In the genomic region with DNA sequence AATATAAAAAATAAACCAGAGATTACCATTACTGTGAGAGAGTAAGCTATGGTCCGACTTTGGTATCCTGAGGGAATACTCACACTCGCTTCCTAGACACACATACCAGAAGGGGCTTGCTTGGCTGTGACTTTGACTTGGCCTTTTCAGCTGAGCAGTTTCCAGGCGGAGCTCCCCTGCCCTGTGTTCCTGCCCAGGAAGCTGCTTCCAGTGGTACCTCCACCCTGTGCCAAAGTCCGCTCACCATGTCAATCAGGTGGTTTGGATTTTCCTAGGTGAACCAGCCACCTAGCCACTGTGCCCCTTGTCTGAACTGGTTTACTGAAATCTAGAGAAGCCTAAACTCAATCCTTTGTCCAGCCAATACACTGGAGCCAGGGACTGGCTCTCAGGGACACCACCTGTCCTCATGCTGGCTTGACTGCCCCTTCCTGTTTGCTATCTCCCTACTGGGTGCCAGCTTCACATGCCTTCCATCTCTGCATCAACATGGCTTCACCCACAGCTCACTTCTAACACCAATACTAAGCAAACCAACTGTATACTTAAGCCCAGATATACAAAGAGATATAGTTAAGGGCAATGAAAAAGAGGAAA, we compare ENCODE assay signal across 16 cellular contexts. TPM values are rescaled to one million over a fixed set of nuclear protein-coding genes. Genes with fewer than 3 reads are reported as not detected.
DNase-seq lines count a peak whose midpoint lies in the region; ATAC-seq, FAIRE-seq and TF ChIP-seq lines count a peak whose summit lies in the region.
"Had no signal": no experiment of that assay in that cellular context is flagged by ENCODE, and none has a peak within 500 bp of the region (broad histone marks: within the 10 kb centered on the region; RNA-seq: fewer than 3 reads in every experiment).

No MANE protein-coding gene starts in this region.

- H3K36me3 ChIP-seq in CD4-positive, CD25-positive, alpha-beta regulatory T cell (ENCODE audit: control insufficient read depth, insufficient read depth, low read length) = peaks cover 91% of the 10 kb centered on the region
- H3K36me3 ChIP-seq in OCI-LY1 (ENCODE audit: insufficient read depth, low read length) (peaks cover 46% of the 10 kb centered on the region), heart right ventricle (peaks cover 0 to 83% (median 27%) of the 10 kb centered on the region in 9 donors)

- 54 to 57% methylated on average over 4 of the region's 4 CpGs for WGBS in heart right ventricle, 2 donors

- H3K4me1 ChIP-seq in CD4-positive, CD25-positive, alpha-beta regulatory T cell (ENCODE audit: control insufficient read depth, insufficient read depth, low read length, poor library complexity, severe bottlenecking) = peaks cover 4% of the 10 kb centered on the region
- H3K4me1 ChIP-seq in OCI-LY1 (ENCODE audit: insufficient read depth, low read length, severe bottlenecking) (peaks cover 29% of the 10 kb centered on the region), heart right ventricle (peaks cover 12 to 71% (median 67%) of the 10 kb centered on the region in 9 donors)

- no peak for FAIRE-seq in frontal cortex (lab: Jason Lieb, UNC)
- FAIRE-seq: GM18507 had no signal

- H4K20me1 ChIP-seq in OCI-LY1 (ENCODE audit: insufficient read depth, low read length) = no peaks in the 10 kb centered on the region

- in situ Hi-C loops in ACHN (cut with HindIII; ENCODE audit: low pct_ligation_motif_present, low pct_unique_long_range_greater_than_20kb, low sequenced_read_pairs) = no loop called here

- ATAC-seq in CD4-positive, CD25-positive, alpha-beta regulatory T cell (ENCODE audit: low read depth in 2 of 2) = no peak
- ATAC-seq in heart right ventricle = peak in 5 of 8 donors; percentile 3 to 25 (median 16)

- intact Hi-C loops in heart right ventricle (cut with DNase I) = no loop called here

- peaks cover 5 to 31% (median 27%) of the 10 kb centered on the region in 4 donors for H3K4me1 Mint-ChIP-seq in CD4-positive, CD25-positive, alpha-beta regulatory T cell
- peaks cover 16% of the 10 kb centered on the region for H3K4me1 Mint-ChIP-seq in nephron progenitor cell

- no peaks in the 10 kb centered on the region for H3K27me3 Mint-ChIP-seq in CD4-positive, CD25-positive, alpha-beta regulatory T cell
- H3K27me3 Mint-ChIP-seq in nephron progenitor cell (ENCODE audit: low read depth, poor library complexity) = no peaks in the 10 kb centered on the region

- H3K79me2 ChIP-seq in OCI-LY1 (ENCODE audit: insufficient read depth, low read length) = no peaks in the 10 kb centered on the region

- no peak overlapping the region for H3K4me3 ChIP-seq in CD4-positive, CD25-positive, alpha-beta regulatory T cell (ENCODE audit: low read depth, low read length)
- H3K4me3 ChIP-seq in OCI-LY1 (ENCODE audit: low read depth, low read length, poor library complexity, severe bottlenecking) = no peak overlapping the region
- H3K4me3 ChIP-seq in heart right ventricle = no peak overlapping the region

- H3K4me3 Mint-ChIP-seq in CD4-positive, CD25-positive, alpha-beta regulatory T cell = no peak overlapping the region
- H3K4me3 Mint-ChIP-seq in nephron progenitor cell = no peak overlapping the region

- H3K36me3 Mint-ChIP-seq in CD4-positive, CD25-positive, alpha-beta regulatory T cell = peaks cover 35% of the 10 kb centered on the region
- peaks cover 31% of the 10 kb centered on the region for H3K36me3 Mint-ChIP-seq in nephron progenitor cell (ENCODE audit: low read depth)

- H3K9me2 ChIP-seq in OCI-LY1 (ENCODE audit: low read depth, low read length) = no peaks in the 10 kb centered on the region

- TF ChIP-seq CTCF in OCI-LY1 (IDR thresholded peaks at IDR 0.05; ENCODE audit: low read length) (no peak), heart right ventricle (IDR thresholded peaks at IDR 0.05) (no peak), nephron progenitor cell (IDR thresholded peaks at IDR 0.05) (no peak)

- H3K27ac ChIP-seq in CD4-positive, CD25-positive, alpha-beta regulatory T cell (ENCODE audit: insufficient read depth, low read length, poor library complexity, severe bottlenecking) = no peak overlapping the region
- H3K27ac ChIP-seq in OCI-LY1 (ENCODE audit: low read depth, low read length, poor library complexity, severe bottlenecking) (peak overlapping the region; percentile 19), heart right ventricle (peak overlapping the region; percentile 7 to 84 (median 74))

- peak overlapping the region in 2 of 3 donors; percentile 65 to 67 for H3K27ac Mint-ChIP-seq in CD4-positive, CD25-positive, alpha-beta regulatory T cell
- peak overlapping the region; percentile 29 for H3K27ac Mint-ChIP-seq in nephron progenitor cell

- H3K9me3 Mint-ChIP-seq in CD4-positive, CD25-positive, alpha-beta regulatory T cell = peaks cover 0 to 1% (median 0%) of the 10 kb centered on the region in 7 donors
- no peaks in the 10 kb centered on the region for H3K9me3 Mint-ChIP-seq in nephron progenitor cell

- H2AFZ ChIP-seq in OCI-LY1 (ENCODE audit: low read length) = no peak overlapping the region

- no peaks in the 10 kb centered on the region for H3K27me3 ChIP-seq in CD4-positive, CD25-positive, alpha-beta regulatory T cell (ENCODE audit: control insufficient read depth, insufficient read depth, low read length)
- no peaks in the 10 kb centered on the region for H3K27me3 ChIP-seq in OCI-LY1 (ENCODE audit: insufficient read depth, low read length)
- H3K27me3 ChIP-seq in heart right ventricle = no peaks in the 10 kb centered on the region

- no peak for DNase-seq in CD4-positive, CD25-positive, alpha-beta regulatory T cell
- DNase-seq in heart right ventricle (no peak), nephron progenitor cell (no peak), kidney glomerular epithelial cell (lab: John Stamatoyannopoulos, UW) (no peak), frontal cortex (ENCODE audit: low spot score in 2 of 2) (no peak), ACHN (no peak), amygdala (lab: John Stamatoyannopoulos, UW) (no peak)
- DNase-seq: anterior cingulate cortex; effector memory CD4-positive, alpha-beta T cell; left cardiac atrium; NCI-H1694; NCI-H69; RPMI8226; stimulated activated CD4-positive, alpha-beta T cell treated with anti-CD3 and anti-CD28 coated beads, Interleukin-2, amount 100 ng/mL, for 24 hours had no signal

- no peak overlapping the region for H3K4me2 ChIP-seq in OCI-LY1 (ENCODE audit: low read length)

- H3F3A ChIP-seq in OCI-LY1 (ENCODE audit: insufficient read depth, low read length) = no peaks in the 10 kb centered on the region

- no peak overlapping the region for H3K9ac ChIP-seq in OCI-LY1 (ENCODE audit: low read length)

- no peaks in the 10 kb centered on the region for H3K9me3 ChIP-seq in CD4-positive, CD25-positive, alpha-beta regulatory T cell (ENCODE audit: control insufficient read depth in 2 of 2, low read length in 2 of 2)
- H3K9me3 ChIP-seq in OCI-LY1 (ENCODE audit: low read length) (no peaks in the 10 kb centered on the region), heart right ventricle (no peaks in the 10 kb centered on the region)

RNA-seq across cellular contexts. Expression of a gene that starts 28.6 kb away (rescaled TPM):
- 219 TPM for total RNA-seq in CD4-positive, CD25-positive, alpha-beta regulatory T cell
- 100 to 1,000 TPM; 170 to 212 (median 179) TPM for polyA plus RNA-seq in CD4-positive, CD25-positive, alpha-beta regulatory T cell
- 10 to 100 TPM; 54.5 to 95.7 (median 73.7) TPM for total RNA-seq in heart right ventricle
- 10 to 100 TPM; 35.7 to 50.0 TPM for polyA plus RNA-seq in heart right ventricle
- 69.7 TPM for total RNA-seq in frontal cortex

Comparison
In these comparisons a context has a peak if more than half of its experiments do, and no peak if none do; other contexts are left out.
1. ATAC-seq: peak in heart right ventricle (5 of 8); none in CD4-positive, CD25-positive, alpha-beta regulatory T cell (0 of 2).